ENCODE assay signal across 33 cellular contexts in the genomic region with DNA sequence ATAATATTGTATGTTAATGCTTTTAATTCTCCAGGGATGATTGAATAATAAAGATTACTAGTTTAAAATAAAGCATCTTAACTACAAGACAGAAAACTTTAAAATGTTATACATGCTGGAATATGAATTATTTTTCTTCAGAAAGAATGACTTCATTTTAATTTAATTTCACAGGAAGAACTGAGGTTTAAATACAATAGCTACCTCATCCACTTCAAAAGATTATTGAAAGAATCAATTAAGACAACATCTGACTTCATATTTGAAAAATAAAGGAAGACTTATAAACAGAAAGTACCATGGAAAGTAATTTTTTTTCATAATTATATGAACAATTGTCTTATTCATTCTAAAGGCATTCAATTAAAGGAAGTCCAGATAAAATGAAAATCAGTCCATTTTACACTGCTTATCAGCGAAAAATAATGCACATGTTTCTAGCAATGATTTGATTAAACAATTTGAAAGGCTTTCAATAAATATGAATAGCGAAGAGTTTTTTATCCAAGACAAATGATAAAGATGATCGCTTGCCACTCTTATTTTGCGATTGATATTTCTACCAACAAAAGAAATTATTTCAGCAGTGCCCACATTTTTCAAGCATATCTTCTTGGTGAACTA.
DNase-seq lines count a peak whose midpoint lies in the region; ATAC-seq, FAIRE-seq and TF ChIP-seq lines count a peak whose summit lies in the region.
"Had no signal": no experiment of that assay in that cellular context is flagged by ENCODE, and none has a peak within 500 bp of the region (broad histone marks: within the 10 kb centered on the region; RNA-seq: fewer than 3 reads in every experiment).

No MANE protein-coding gene starts in this region.

- no peak overlapping the region for H3K4me3 Mint-ChIP-seq in Calu3 (ENCODE audit: low read depth, unreplicated experiment)
- H3K4me3 Mint-ChIP-seq: B cell; CD14-positive monocyte; CD4-positive, alpha-beta memory T cell; CD4-positive, alpha-beta T cell; CD4-positive, CD25-positive, alpha-beta regulatory T cell; CD8-positive, alpha-beta memory T cell; CD8-positive, alpha-beta T cell had no signal

- H3K9ac ChIP-seq in SK-N-SH = no peak overlapping the region
- H3K9ac ChIP-seq: BLaER1; BLaER1 treated with 17β-estradiol and CSF1 and Interleukin-3, amounts not matched to agents 10 nM and 100 nM had no signal

- no peaks in the 10 kb centered on the region for H3K27me3 ChIP-seq in SK-N-SH (ENCODE audit: insufficient read depth)
- H3K27me3 ChIP-seq: BE2C; BLaER1; BLaER1 treated with 17β-estradiol and CSF1 and Interleukin-3, amounts not matched to agents 10 nM and 100 nM had no signal

- TF ChIP-seq EP300 in SK-N-SH (IDR thresholded peaks at IDR 0.05; ENCODE audit: borderline replicate concordance in 1 of 2, low read depth in 1 of 2, low read length in 1 of 2) = no peak

- H3K79me2 ChIP-seq in SK-N-SH (ENCODE audit: insufficient read depth) = no peaks in the 10 kb centered on the region

- H3K4me2 ChIP-seq in SK-N-SH = no peak overlapping the region
- H3K4me2 ChIP-seq: A549; BLaER1; BLaER1 treated with 17β-estradiol and CSF1 and Interleukin-3, amounts not matched to agents 10 nM and 100 nM had no signal

- no peak overlapping the region for H3K4me3 ChIP-seq in SK-N-SH (ENCODE audit: low read depth in 2 of 2, low read length in 1 of 2)
- H3K4me3 ChIP-seq: A549; BLaER1; BLaER1 treated with 17β-estradiol and CSF1 and Interleukin-3, amounts not matched to agents 10 nM and 100 nM had no signal

- ATAC-seq in SK-N-SH treated with all-trans-retinoic acid at 6 μM for 48 hours (no peak), GM21381 (IDR thresholded peaks at IDR 0.05; ENCODE audit: unreplicated experiment) (no peak)
- ATAC-seq: A549; CD8-positive, alpha-beta T cell had no signal

- DNase-seq in SK-N-SH = no peak
- DNase-seq in Calu3 = no peak
- DNase-seq in activated CD8-positive, alpha-beta memory T cell treated with anti-CD3 and anti-CD28 coated beads, Interleukin-2, amount 50 U/mL, for 48 hours = no peak
- DNase-seq: 8988T; ACHN; AML-193; BE2C; C1 segment of cervical spinal cord; Caco-2; CD4-positive, alpha-beta memory T cell; CD4-positive, alpha-beta T cell; CD4-positive, CD25-positive, alpha-beta regulatory T cell; CD8-positive, alpha-beta memory T cell; CD8-positive, alpha-beta T cell; COR-L47; DMS 273 treated with DMSO at 0.1 percent for 48 hours; DMS153; DMS53; DMS79; DMS79 treated with DMSO at 0.1 percent for 48 hours; DND-41; EL had no signal

- no peaks in the 10 kb centered on the region for H3K9me3 Mint-ChIP-seq in Calu3 (ENCODE audit: low read depth, unreplicated experiment)
- H3K9me3 Mint-ChIP-seq: CD4-positive, alpha-beta T cell had no signal

- no peaks in the 10 kb centered on the region for H3K4me1 Mint-ChIP-seq in Calu3 (ENCODE audit: low read depth, unreplicated experiment)
- H3K4me1 Mint-ChIP-seq: B cell; CD14-positive monocyte; CD4-positive, alpha-beta memory T cell; CD4-positive, CD25-positive, alpha-beta regulatory T cell; CD8-positive, alpha-beta memory T cell had no signal

- no peaks in the 10 kb centered on the region for H3K27me3 Mint-ChIP-seq in Calu3 (ENCODE audit: unreplicated experiment)
- H3K27me3 Mint-ChIP-seq: B cell; CD4-positive, alpha-beta memory T cell; CD4-positive, alpha-beta T cell; CD4-positive, CD25-positive, alpha-beta regulatory T cell; CD8-positive, alpha-beta memory T cell had no signal

- H3K36me3 ChIP-seq in SK-N-SH (replicated peaks in 1 of 2; ENCODE audit: control insufficient read depth in 1 of 2, insufficient read depth in 2 of 2, low read length in 1 of 2) = no peaks in the 10 kb centered on the region
- H3K36me3 ChIP-seq: BE2C; BLaER1; BLaER1 treated with 17β-estradiol and CSF1 and Interleukin-3, amounts not matched to agents 10 nM and 100 nM had no signal

- no peaks in the 10 kb centered on the region for H3K9me2 ChIP-seq in SK-N-SH

- no peaks in the 10 kb centered on the region for H3F3A ChIP-seq in SK-N-SH (replicated peaks; ENCODE audit: insufficient read depth)

- H3K36me3 Mint-ChIP-seq in Calu3 (ENCODE audit: insufficient read depth, unreplicated experiment) = no peaks in the 10 kb centered on the region
- H3K36me3 Mint-ChIP-seq: CD14-positive monocyte; CD4-positive, alpha-beta memory T cell; CD4-positive, CD25-positive, alpha-beta regulatory T cell; CD8-positive, alpha-beta memory T cell; CD8-positive, alpha-beta T cell had no signal

- TF ChIP-seq CTCF in SK-N-SH (IDR thresholded peaks at IDR 0.05) = no peak
- no peak for TF ChIP-seq CTCF in Calu3 (IDR thresholded peaks at IDR 0.05; ENCODE audit: unreplicated experiment)

- no peaks in the 10 kb centered on the region; a peak in 1 of 4 replicates for H3K4me1 ChIP-seq in SK-N-SH (ENCODE audit: control insufficient read depth in 1 of 2, insufficient read depth in 2 of 2, low read depth in 1 of 2, low read length in 1 of 2)
- H3K4me1 ChIP-seq: A549; BLaER1; BLaER1 treated with 17β-estradiol and CSF1 and Interleukin-3, amounts not matched to agents 10 nM and 100 nM; Caco-2 had no signal

- peak overlapping the region; percentile 36 for H3K27ac Mint-ChIP-seq in Calu3 (ENCODE audit: unreplicated experiment)
- H3K27ac Mint-ChIP-seq: B cell; CD14-positive monocyte; CD4-positive, alpha-beta memory T cell; CD4-positive, alpha-beta T cell; CD4-positive, CD25-positive, alpha-beta regulatory T cell; CD8-positive, alpha-beta memory T cell; CD8-positive, alpha-beta T cell had no signal

- POLR2A ChIA-PET in SK-N-SH (lab: Yijun Ruan, JAX) = no interaction called here

- no peak for TF ChIP-seq RAD21 in SK-N-SH (IDR thresholded peaks at IDR 0.05; ENCODE audit: low read length)

- H4K20me1 ChIP-seq in SK-N-SH (ENCODE audit: insufficient read depth) = no peaks in the 10 kb centered on the region
- H4K20me1 ChIP-seq: BLaER1; BLaER1 treated with 17β-estradiol and CSF1 and Interleukin-3, amounts not matched to agents 10 nM and 100 nM had no signal

- H3K9me3 ChIP-seq in SK-N-SH = no peaks in the 10 kb centered on the region
- H3K9me3 ChIP-seq: A549; BE2C; BLaER1; BLaER1 treated with 17β-estradiol and CSF1 and Interleukin-3, amounts not matched to agents 10 nM and 100 nM; Caco-2 had no signal

- FAIRE-seq in endometrium (lab: Jason Lieb, UNC) = peak; percentile 29
- FAIRE-seq: A549, D721Med had no signal

- no TSS peak for BruUV-seq in Calu3 (replicated peaks; lab: Mats Ljungman, UMichigan)

- WGBS in SK-N-SH (ENCODE audit: low lambda C conversion rate) = 62% methylated on average over 4 of the region's 4 CpGs

- CTCF ChIA-PET in SK-N-SH (lab: Yijun Ruan, JAX) = no interaction called here
- CTCF ChIA-PET in Calu3 (lab: Charles Lee) = no interaction called here

- H2AFZ ChIP-seq in SK-N-SH (ENCODE audit: low read depth) = no peak overlapping the region

- H3K27ac ChIP-seq in SK-N-SH (ENCODE audit: low read depth in 2 of 2, low read length in 1 of 2) = no peak overlapping the region
- H3K27ac ChIP-seq: 22Rv1; A549; BLaER1; BLaER1 treated with 17β-estradiol and CSF1 and Interleukin-3, amounts not matched to agents 10 nM and 100 nM; C4-2B had no signal

- intact Hi-C loops in Calu3 (cut with micrococcal nuclease; ENCODE audit: unreplicated experiment) = no loop called here

TF ChIP-seq in SK-N-SH treated with all-trans-retinoic acid at 6 μM for 48 hours, 23 proteins besides CTCF, POLR2A, EP300 and RAD21 (continues in another document):
- no peak for TF ChIP-seq SNAI2 (CRISPR knock-in tag; IDR thresholded peaks at IDR 0.05)
- TF ChIP-seq ZFP30 (CRISPR knock-in tag; IDR thresholded peaks at IDR 0.05) = no peak
- TF ChIP-seq ZNF8 (CRISPR knock-in tag; IDR thresholded peaks at IDR 0.05) = no peak
- peak; percentile 73 for TF ChIP-seq CREB5 (CRISPR knock-in tag; IDR thresholded peaks at IDR 0.05; ENCODE audit: low read depth)
- TF ChIP-seq GLIS3 (CRISPR knock-in tag; IDR thresholded peaks at IDR 0.05) = no peak
- peak; percentile 92 for TF ChIP-seq ISL1 (CRISPR knock-in tag; IDR thresholded peaks at IDR 0.05)

TF ChIP-seq in SK-N-SH, 30 proteins besides CTCF, POLR2A, EP300 and RAD21:
- no peak for TF ChIP-seq FOXM1 (IDR thresholded peaks at IDR 0.05; ENCODE audit: low read depth)
- no peak for TF ChIP-seq MEF2A (IDR thresholded peaks at IDR 0.05; ENCODE audit: borderline replicate concordance, low read depth)
- TF ChIP-seq FOXJ3 (CRISPR knock-in tag; IDR thresholded peaks at IDR 0.05) = no peak
